In genomic region chr14:92254786-92255185, GRCh38 we compare ENCODE assay signal across 9 cellular contexts.
A peak's percentile ranks its signal among the peaks of the same experiment; 100 is the strongest.
DNase-seq lines count a peak whose midpoint lies in the region; ATAC-seq and TF ChIP-seq lines count a peak whose summit lies in the region.
"Had no signal": no experiment of that assay in that cellular context is flagged by ENCODE, and none has a peak within 500 bp of the region (broad histone marks: within the 10 kb centered on the region; RNA-seq: fewer than 3 reads in every experiment).

No MANE protein-coding gene starts in this region.

- no peak overlapping the region for H3K27ac ChIP-seq in right atrium auricular region
- H3K27ac ChIP-seq in mesendoderm (ENCODE audit: low read depth, low read length) = no peak overlapping the region

- no peak overlapping the region for H3K56ac ChIP-seq in mesendoderm (ENCODE audit: low read length)

- peak; percentile 90 for ATAC-seq in Right ventricle myocardium superior (ENCODE audit: poor library complexity)
- no peak for ATAC-seq in activated CD8-positive, alpha-beta T cell treated with anti-CD3 and anti-CD28 coated beads for 36 hours

- H3K9me3 ChIP-seq in right atrium auricular region = no peaks in the 10 kb centered on the region

- no peak overlapping the region for H2BK15ac ChIP-seq in mesendoderm (replicated peaks; ENCODE audit: low read depth)

- H3K79me1 ChIP-seq in mesendoderm (ENCODE audit: low read length) = no peaks in the 10 kb centered on the region

- intact Hi-C loops in Right ventricle myocardium superior (cut with DNase I) = no loop called here
- intact Hi-C loops in activated CD8-positive, alpha-beta T cell treated with anti-CD3 and anti-CD28 coated beads for 36 hours (cut with micrococcal nuclease) = no loop called here

- no peak overlapping the region for H2AK5ac ChIP-seq in mesendoderm (ENCODE audit: low read length)

- H3K9me3 Mint-ChIP-seq in activated CD8-positive, alpha-beta T cell treated with anti-CD3 and anti-CD28 coated beads for 36 hours = no peaks in the 10 kb centered on the region

- peaks cover 17% of the 10 kb centered on the region for H3K4me1 Mint-ChIP-seq in activated CD8-positive, alpha-beta T cell treated with anti-CD3 and anti-CD28 coated beads for 36 hours (ENCODE audit: low read depth)

- H3K36me3 ChIP-seq in right atrium auricular region = no peaks in the 10 kb centered on the region
- H3K36me3 ChIP-seq in mesendoderm (ENCODE audit: control insufficient read depth, insufficient read depth, low read length) = no peaks in the 10 kb centered on the region

- no peak overlapping the region for H4K5ac ChIP-seq in mesendoderm (ENCODE audit: low read length)

- H3K18ac ChIP-seq in mesendoderm (ENCODE audit: low read length) = no peak overlapping the region

- H3K79me2 ChIP-seq in mesendoderm (ENCODE audit: control insufficient read depth, insufficient read depth, low read length) = no peaks in the 10 kb centered on the region

- no peak overlapping the region for H2BK5ac ChIP-seq in mesendoderm (ENCODE audit: low read length)

- WGBS in mesendoderm (ENCODE audit: extremely low coverage, insufficient coverage, low lambda C conversion rate) = no CpG with 5 or more reads among the region's 18 CpGs

- peak overlapping the region; percentile 53 for H3K4me2 ChIP-seq in mesendoderm (ENCODE audit: low read length)

- no peak overlapping the region for H3K27ac Mint-ChIP-seq in activated CD8-positive, alpha-beta T cell treated with anti-CD3 and anti-CD28 coated beads for 36 hours

- POLR2A ChIA-PET in activated CD8-positive, alpha-beta T cell treated with anti-CD3 and anti-CD28 coated beads for 36 hours (lab: Charles Lee) = interaction anchor here (0.7 kb wide), 1 partner anchor 62 kb away, joined by 3 read pairs; no protein-coding TSS in a partner anchor

- H3K27me3 Mint-ChIP-seq in activated CD8-positive, alpha-beta T cell treated with anti-CD3 and anti-CD28 coated beads for 36 hours = peaks cover 42% of the 10 kb centered on the region

- H3K36me3 Mint-ChIP-seq in activated CD8-positive, alpha-beta T cell treated with anti-CD3 and anti-CD28 coated beads for 36 hours (ENCODE audit: low read depth) = no peaks in the 10 kb centered on the region
- H3K36me3 Mint-ChIP-seq: naive B cell had no signal

- H3K4me3 ChIP-seq in right atrium auricular region (no peak overlapping the region), fibroblast of mammary gland (ENCODE audit: control insufficient read depth, low read depth, low read length) (no peak overlapping the region), mesendoderm (ENCODE audit: low read length) (no peak overlapping the region)

- CTCF ChIA-PET in activated CD8-positive, alpha-beta T cell treated with anti-CD3 and anti-CD28 coated beads for 36 hours (lab: Charles Lee) = no interaction called here

- H3K27me3 ChIP-seq in right atrium auricular region (peaks cover 0 to 6% of the 10 kb centered on the region in 2 donors), mesendoderm (ENCODE audit: insufficient read depth, low read length, poor library complexity) (no peaks in the 10 kb centered on the region)

- TF ChIP-seq CTCF in right atrium auricular region (IDR thresholded peaks at IDR 0.05) (no peak), fibroblast of mammary gland (conservative IDR thresholded peaks at IDR 0.05; ENCODE audit: control insufficient read depth, insufficient read depth, low read depth, low read length) (no peak), GM10266 (IDR thresholded peaks at IDR 0.05; ENCODE audit: control insufficient read depth, insufficient read depth, low read depth, missing control alignments) (no peak)
- no peak for TF ChIP-seq CTCF in activated CD8-positive, alpha-beta T cell treated with anti-CD3 and anti-CD28 coated beads for 36 hours (IDR thresholded peaks at IDR 0.05)

- H3K4me3 Mint-ChIP-seq in activated CD8-positive, alpha-beta T cell treated with anti-CD3 and anti-CD28 coated beads for 36 hours = no peak overlapping the region
- H3K4me3 Mint-ChIP-seq: naive B cell had no signal

- no peak overlapping the region for H3K9ac ChIP-seq in mesendoderm (ENCODE audit: low read length)

- H3K4me1 ChIP-seq in right atrium auricular region = no peaks in the 10 kb centered on the region
- H3K4me1 ChIP-seq in mesendoderm (ENCODE audit: control insufficient read depth, low read depth, low read length) = peaks cover 2% of the 10 kb centered on the region

- DNase-seq in Right ventricle myocardium superior = peak; percentile 84
- no peak for DNase-seq in right atrium auricular region (ENCODE audit: low spot score)
- DNase-seq in fibroblast of mammary gland (ENCODE audit: low read depth) = peak; percentile 64
- peak; percentile 62 for DNase-seq in mesendoderm
- DNase-seq in GM10266 (ENCODE audit: extremely low spot score) = no peak
- no peak for DNase-seq in activated CD8-positive, alpha-beta T cell treated with anti-CD3 and anti-CD28 coated beads for 36 hours
- no peak for DNase-seq in glomerular visceral epithelial cell (ENCODE audit: extremely low spot score)
- no peak for DNase-seq in activated CD8-positive, alpha-beta memory T cell treated with anti-CD3 and anti-CD28 coated beads, Interleukin-2, amount 50 U/mL, for 48 hours
- DNase-seq: naive B cell had no signal

- no peak overlapping the region for H3K23ac ChIP-seq in mesendoderm (ENCODE audit: low read length)

- no peak overlapping the region for H3K4ac ChIP-seq in mesendoderm (ENCODE audit: low read depth, low read length)

- H2BK120ac ChIP-seq in mesendoderm (ENCODE audit: low read depth, low read length) = no peak overlapping the region

- no peak overlapping the region for H4K8ac ChIP-seq in mesendoderm (ENCODE audit: low read depth, low read length)

Comparison
In these comparisons a context has a peak if more than half of its experiments do, and no peak if none do; other contexts are left out.
1. DNase-seq: peak in Right ventricle myocardium superior (single experiment), fibroblast of mammary gland (single experiment) and mesendoderm (single experiment); none in right atrium auricular region (single experiment), GM10266 (single experiment), activated CD8-positive, alpha-beta T cell treated with anti-CD3 and anti-CD28 coated beads for 36 hours (single experiment), glomerular visceral epithelial cell (single experiment) and activated CD8-positive, alpha-beta memory T cell treated with anti-CD3 and anti-CD28 coated beads, Interleukin-2, amount 50 U/mL, for 48 hours (single experiment).